ENCODE assay signal across 15 cellular contexts in the genomic region with DNA sequence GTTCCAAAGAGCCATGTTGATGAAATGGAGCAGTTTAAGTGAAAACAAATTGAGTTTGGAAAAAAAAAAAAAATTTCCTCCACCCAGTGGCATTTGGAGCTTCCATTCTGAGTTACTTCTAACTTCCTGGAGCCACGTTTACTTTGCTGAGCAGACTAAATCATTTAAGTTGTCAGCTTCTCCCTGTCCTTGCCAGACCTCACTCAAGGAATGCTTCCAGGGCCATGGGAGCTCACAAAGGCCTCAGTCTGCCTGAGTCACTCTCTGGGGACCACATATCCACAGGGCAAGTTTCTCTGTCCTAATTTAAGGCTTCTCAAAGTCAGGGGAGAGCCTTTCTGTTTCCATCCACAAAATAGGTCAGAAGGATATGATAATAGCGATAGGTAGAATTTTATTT.
DNase-seq lines count a peak whose midpoint lies in the region; ATAC-seq and TF ChIP-seq lines count a peak whose summit lies in the region.
"Had no signal": no experiment of that assay in that cellular context is flagged by ENCODE, and none has a peak within 500 bp of the region (broad histone marks: within the 10 kb centered on the region; RNA-seq: fewer than 3 reads in every experiment).

No MANE protein-coding gene starts in this region.

- H3F3A ChIP-seq in GM23248 (ENCODE audit: insufficient read depth) = peaks cover 24% of the 10 kb centered on the region

- H3K4me2 ChIP-seq in GM23248 (ENCODE audit: unreplicated experiment) = peak overlapping the region; percentile 46
- H3K4me2 ChIP-seq: neural progenitor cell had no signal

- peaks cover 21% of the 10 kb centered on the region for H3K4me1 ChIP-seq in GM23248 (ENCODE audit: insufficient read depth)
- H3K4me1 ChIP-seq in body of pancreas = no peaks in the 10 kb centered on the region
- H3K4me1 ChIP-seq: neural progenitor cell had no signal

- intact Hi-C loops in body of pancreas (cut with DNase I) = no loop called here

- H3K27ac ChIP-seq in GM23248 = peak overlapping the region; percentile 49
- no peak overlapping the region for H3K27ac ChIP-seq in body of pancreas
- H3K27ac ChIP-seq: neural progenitor cell, WERI-Rb-1 had no signal

- no peaks in the 10 kb centered on the region for H3K9me3 ChIP-seq in GM23248 (ENCODE audit: low read depth)
- no peaks in the 10 kb centered on the region for H3K9me3 ChIP-seq in body of pancreas
- H3K9me3 ChIP-seq: esophagus muscularis mucosa had no signal

- H3K9ac ChIP-seq in GM23248 = 0 out of 2 replicates have a peak overlapping the region, but pooled peaks have one; percentile 4
- H3K9ac ChIP-seq: neural progenitor cell had no signal

- no peaks in the 10 kb centered on the region for H3K9me2 ChIP-seq in GM23248 (ENCODE audit: insufficient read depth)

- H2AFZ ChIP-seq in GM23248 = 0 out of 2 replicates have a peak overlapping the region, but pooled peaks have one; percentile 7
- H2AFZ ChIP-seq: neural progenitor cell had no signal

- H3K36me3 ChIP-seq in GM23248 (ENCODE audit: low read depth) = no peaks in the 10 kb centered on the region
- no peaks in the 10 kb centered on the region for H3K36me3 ChIP-seq in body of pancreas (replicated peaks in 1 of 2; ENCODE audit: insufficient read depth in 1 of 2, low read depth in 2 of 2)
- H3K36me3 ChIP-seq: esophagus muscularis mucosa, neural progenitor cell, WERI-Rb-1 had no signal

- H3K4me3 ChIP-seq in GM23248 (no peak overlapping the region), body of pancreas (no peak overlapping the region)
- H3K4me3 ChIP-seq: esophagus muscularis mucosa, neural progenitor cell had no signal

- TF ChIP-seq POLR2A in body of pancreas (IDR thresholded peaks at IDR 0.05) = no peak

- H4K20me1 ChIP-seq in GM23248 (ENCODE audit: insufficient read depth) = no peaks in the 10 kb centered on the region

- H3K79me2 ChIP-seq in GM23248 (ENCODE audit: insufficient read depth) = no peaks in the 10 kb centered on the region

- ATAC-seq in body of pancreas (no peak), GM19035 (IDR thresholded peaks at IDR 0.05; ENCODE audit: unreplicated experiment) (no peak)

- DNase-seq in GM23248 (peak; percentile 86), body of pancreas (peak in 3 of 4 donors; percentile 5 to 41 (median 13)), hepatic stellate cell (ENCODE audit: low spot score) (peak; percentile 65), stromal cell of bone marrow (ENCODE audit: low read depth) (peak; percentile 90), NCI-H82 (lab: John Stamatoyannopoulos, UW) (no peak), AML-193 (lab: John Stamatoyannopoulos, UW) (no peak)
- no peak for DNase-seq in stimulated activated CD4-positive, alpha-beta T cell treated with anti-CD3 and anti-CD28 coated beads, Interleukin-15, amount 100 ng/mL, for 24 hours
- DNase-seq: activated T-cell treated with anti-CD3 and anti-CD28 coated beads, Interleukin-2, amount 50 U/mL, for 1 hour; kidney glomerular epithelial cell; NCI-H510A; stimulated activated naive CD4-positive, alpha-beta T cell; WERI-Rb-1 had no signal

- no peak for TF ChIP-seq CTCF in body of pancreas (IDR thresholded peaks at IDR 0.05)

- WGBS in GM23248 (ENCODE audit: low coverage in 1 of 2, low lambda C conversion rate in 2 of 2, missing lambda C conversion rate in 2 of 2), 2 experiments = 39 to 50% methylated on average over 2 of the region's 2 CpGs
- WGBS in body of pancreas, 2 donors = 41 to 44% methylated on average over 2 of the region's 2 CpGs

- in situ Hi-C loops in GM23248 (cut with MboI) = no loop called here

- H3K27me3 ChIP-seq in GM23248 (replicated peaks; ENCODE audit: insufficient read depth) = no peaks in the 10 kb centered on the region
- H3K27me3 ChIP-seq in body of pancreas = no peaks in the 10 kb centered on the region
- H3K27me3 ChIP-seq: esophagus muscularis mucosa, neural progenitor cell had no signal

Comparison
In these comparisons a context has a peak if more than half of its experiments do, and no peak if none do; other contexts are left out.
1. DNase-seq: peak in GM23248 (single experiment), body of pancreas (3 of 4), hepatic stellate cell (single experiment) and stromal cell of bone marrow (single experiment); none in NCI-H82 (single experiment), stimulated activated CD4-positive, alpha-beta T cell treated with anti-CD3 and anti-CD28 coated beads, Interleukin-15, amount 100 ng/mL, for 24 hours (single experiment) and AML-193 (0 of 2).